In genomic region chr16:68031951-68032350, GRCh38 we compare ENCODE assay signal across 10 cellular contexts. TPM values are rescaled to one million over a fixed set of nuclear protein-coding genes. Genes with fewer than 3 reads are reported as not detected.
DNase-seq lines count a peak whose midpoint lies in the region; ATAC-seq and TF ChIP-seq lines count a peak whose summit lies in the region.
"Had no signal": no experiment of that assay in that cellular context is flagged by ENCODE, and none has a peak within 500 bp of the region (broad histone marks: within the 10 kb centered on the region; RNA-seq: fewer than 3 reads in every experiment).

No MANE protein-coding gene starts in this region.

- H3K4me3 ChIP-seq in GM23338 (no peak overlapping the region), PC-3 (ENCODE audit: low read length) (no peak overlapping the region), colonic mucosa (no peak overlapping the region), sigmoid colon (no peak overlapping the region), Peyer's patch (no peak overlapping the region)

- H3K27me3 Mint-ChIP-seq in GM23338 (ENCODE audit: insufficient read depth, low read depth, poor library complexity) = no peaks in the 10 kb centered on the region

- no peak overlapping the region for H3K4me3 Mint-ChIP-seq in GM23338

- no peak for TF ChIP-seq EP300 in sigmoid colon (IDR thresholded peaks at IDR 0.05)

- H3K4me1 ChIP-seq in GM23338 (ENCODE audit: insufficient read depth) (no peaks in the 10 kb centered on the region), PC-3 (ENCODE audit: insufficient read depth, low read length) (no peaks in the 10 kb centered on the region), colonic mucosa (no peaks in the 10 kb centered on the region), sigmoid colon (no peaks in the 10 kb centered on the region), Peyer's patch (no peaks in the 10 kb centered on the region)

- H3K79me2 ChIP-seq in GM23338 (replicated peaks; ENCODE audit: insufficient read depth) (no peaks in the 10 kb centered on the region), PC-3 (ENCODE audit: low read length) (no peaks in the 10 kb centered on the region)

- H3K36me3 ChIP-seq in GM23338 (ENCODE audit: insufficient read depth) = no peaks in the 10 kb centered on the region
- no peaks in the 10 kb centered on the region; the same call in 1 of the 2 replicates for H3K36me3 ChIP-seq in PC-3 (ENCODE audit: low read depth, low read length)
- H3K36me3 ChIP-seq in colonic mucosa = no peaks in the 10 kb centered on the region
- peaks cover 0 to 14% (median 0%) of the 10 kb centered on the region in 4 donors for H3K36me3 ChIP-seq in sigmoid colon
- H3K36me3 ChIP-seq in Peyer's patch = peaks cover 0 to 3% (median 0%) of the 10 kb centered on the region in 3 donors

- no peaks in the 10 kb centered on the region for H3K27me3 ChIP-seq in GM23338 (ENCODE audit: insufficient read depth)
- H3K27me3 ChIP-seq in PC-3 (ENCODE audit: low read length) = no peaks in the 10 kb centered on the region
- H3K27me3 ChIP-seq in colonic mucosa = no peaks in the 10 kb centered on the region
- no peaks in the 10 kb centered on the region for H3K27me3 ChIP-seq in sigmoid colon
- no peaks in the 10 kb centered on the region for H3K27me3 ChIP-seq in Peyer's patch

- H3K4me1 Mint-ChIP-seq in GM23338 = no peaks in the 10 kb centered on the region

- CTCF ChIA-PET in PC-3 (lab: Charles Lee) = no interaction called here

- intact Hi-C loops in PC-3 (cut with micrococcal nuclease) = no loop called here
- intact Hi-C loops in colonic mucosa (cut with DNase I) = no loop called here
- intact Hi-C loops in sigmoid colon (cut with DNase I) = no loop called here

- peak; percentile 8 for DNase-seq in GM23338 (ENCODE audit: low spot score)
- DNase-seq in PC-3 = peak; percentile 36
- peak; percentile 26 for DNase-seq in colonic mucosa
- peak; percentile 2 for DNase-seq in sigmoid colon
- no peak for DNase-seq in Peyer's patch
- DNase-seq in COLO829 (ENCODE audit: low spot score) = no peak
- DNase-seq in AG08396 (ENCODE audit: low spot score) = no peak
- DNase-seq: activated effector memory CD4-positive, alpha-beta T cell treated with anti-CD3 and anti-CD28 coated beads, Interleukin-2, amount 50 U/mL, for 16 hours; cerebellar nuclear complex; islet precursor cell had no signal

- H3F3A ChIP-seq in GM23338 (replicated peaks; ENCODE audit: low read depth) (no peaks in the 10 kb centered on the region), PC-3 (ENCODE audit: low read length, unreplicated experiment) (no peaks in the 10 kb centered on the region)

- peaks cover 16% of the 10 kb centered on the region for H3K36me3 Mint-ChIP-seq in GM23338 (ENCODE audit: low read depth)

- H3K4me2 ChIP-seq in GM23338 (no peak overlapping the region), PC-3 (ENCODE audit: low read length) (no peak overlapping the region)

- POLR2A ChIA-PET in PC-3 (lab: Charles Lee; ENCODE audit: unreplicated experiment) = no interaction called here

- ATAC-seq in GM23338 (no peak), PC-3 (peak; percentile 67)

- WGBS in sigmoid colon, 2 donors = 56 to 85% methylated on average over 2 of the region's 2 CpGs

- no peak for TF ChIP-seq POLR2A in sigmoid colon (IDR thresholded peaks at IDR 0.05)
- TF ChIP-seq POLR2A in Peyer's patch (IDR thresholded peaks at IDR 0.05) = no peak

- no peaks in the 10 kb centered on the region for H3K9me2 ChIP-seq in GM23338 (ENCODE audit: insufficient read depth)
- H3K9me2 ChIP-seq in PC-3 (replicated peaks; ENCODE audit: low read length) = no peaks in the 10 kb centered on the region

- TF ChIP-seq CTCF in GM23338 (conservative IDR thresholded peaks at IDR 0.05; ENCODE audit: low read depth in 2 of 2) (no peak), PC-3 (conservative IDR thresholded peaks at IDR 0.05; ENCODE audit: low read depth, low read length) (no peak), colonic mucosa (IDR thresholded peaks at IDR 0.05) (no peak), sigmoid colon (IDR thresholded peaks at IDR 0.05) (no peak), Peyer's patch (IDR thresholded peaks at IDR 0.05) (no peak)

- no peaks in the 10 kb centered on the region; the same call in 1 of the 2 replicates for H4K20me1 ChIP-seq in GM23338 (replicated peaks; ENCODE audit: insufficient read depth)
- H4K20me1 ChIP-seq in PC-3 (ENCODE audit: low read length) = no peaks in the 10 kb centered on the region

- H3K27ac Mint-ChIP-seq in GM23338 = no peak overlapping the region

- no TSS peak for BruUV-seq in PC-3 (replicated peaks; lab: Mats Ljungman, UMichigan)

- H3K9ac ChIP-seq in PC-3 (ENCODE audit: low read length) (no peak overlapping the region), colonic mucosa (ENCODE audit: low read depth in 2 of 2, low read length in 2 of 2) (no peak overlapping the region)

- H2AFZ ChIP-seq in GM23338 (no peak overlapping the region), PC-3 (ENCODE audit: low read length) (no peak overlapping the region)

- no peaks in the 10 kb centered on the region for H3K9me3 Mint-ChIP-seq in GM23338

- H3K9me3 ChIP-seq in PC-3 (ENCODE audit: low read length) (no peaks in the 10 kb centered on the region), colonic mucosa (no peaks in the 10 kb centered on the region), sigmoid colon (no peaks in the 10 kb centered on the region), Peyer's patch (no peaks in the 10 kb centered on the region)

- H3K27ac ChIP-seq in GM23338 (ENCODE audit: low read depth) (no peak overlapping the region), PC-3 (ENCODE audit: low read length) (no peak overlapping the region), colonic mucosa (no peak overlapping the region), sigmoid colon (no peak overlapping the region), Peyer's patch (no peak overlapping the region)

TF ChIP-seq in GM23338, 12 proteins besides CTCF, POLR2A, EP300 and RAD21 (continues in another document):
- TF ChIP-seq CREB1 (CRISPR knock-in tag; IDR thresholded peaks at IDR 0.05; ENCODE audit: low read depth) (no peak), ZNF331 (CRISPR knock-in tag; IDR thresholded peaks at IDR 0.05; ENCODE audit: low read depth) (no peak), NANOG (IDR thresholded peaks at IDR 0.05; ENCODE audit: borderline replicate concordance) (no peak), EZH2 (IDR thresholded peaks at IDR 0.05; ENCODE audit: low read depth, unreplicated experiment) (no peak), ZNF114 (CRISPR knock-in tag; IDR thresholded peaks at IDR 0.05) (no peak)

RNA-seq across cellular contexts. Expression of gene DUS2, which starts 8.9 kb away (rescaled TPM):
- 22.4 and 26.4 TPM in 2 replicates for total RNA-seq in GM23338 (2014; rRNA removed; shearing (Covaris generic))
- polyA plus RNA-seq in GM23338 (2016; fragmentation: Nextera tagmentation; extraction: Ambion mirVana) (12.8 and 13.3 TPM in 2 replicates), sigmoid colon (10 to 100 TPM in 1 of 3 donors, 1 to 10 TPM in 2; 6.6 to 17.3 (median 7.4) TPM)
- total RNA-seq in PC-3 (2014; rRNA removed) (19.9 and 21.4 TPM in 2 replicates), colonic mucosa (10 to 100 TPM; 13.1 to 24.6 TPM), sigmoid colon (1 to 10 TPM; 3.6 to 7.3 (median 5.3) TPM), Peyer's patch (10 to 100 TPM; 15.3 to 38.8 (median 21.2) TPM)

RNA-seq across cellular contexts. Expression of gene DDX28, which starts 8.9 kb away (rescaled TPM):
- 18.0 and 23.8 TPM in 2 replicates for total RNA-seq in GM23338 (2014; rRNA removed; shearing (Covaris generic))
- 11.9 and 12.2 TPM in 2 replicates for polyA plus RNA-seq in GM23338 (2016; fragmentation: Nextera tagmentation; extraction: Ambion mirVana)
- 13.4 and 16.6 TPM in 2 replicates for total RNA-seq in PC-3 (2014; rRNA removed)
- 10 to 100 TPM in 1 of 2 donors, 1 to 10 TPM in 1; 6.8 to 10.7 TPM for total RNA-seq in colonic mucosa
- total RNA-seq in sigmoid colon = 1 to 10 TPM; 5.0 to 6.9 (median 5.8) TPM
- 10 to 100 TPM in 1 of 3 donors, 1 to 10 TPM in 2; 3.0 to 12.8 (median 5.1) TPM for polyA plus RNA-seq in sigmoid colon
- total RNA-seq in Peyer's patch = 1 to 10 TPM; 3.4 to 6.7 (median 4.1) TPM

RNA-seq across cellular contexts. Expression of gene DPEP2NB, which starts 16.2 kb away (rescaled TPM):
- not detected in 2 replicates for total RNA-seq in GM23338 (2014; rRNA removed; shearing (Covaris generic))
- polyA plus RNA-seq in GM23338 (2016; fragmentation: Nextera tagmentation; extraction: Ambion mirVana) (0.19 TPM in 1 of 2 replicates, not detected in the other), sigmoid colon (not detected)
- total RNA-seq in PC-3 (2014; rRNA removed) (not detected in 2 replicates), colonic mucosa (not detected), sigmoid colon (not detected), Peyer's patch (not detected)

RNA-seq across cellular contexts. Expression of gene DPEP2, which starts 32.7 kb away (rescaled TPM):
- not detected in 2 replicates for total RNA-seq in GM23338 (2014; rRNA removed; shearing (Covaris generic))
- polyA plus RNA-seq in GM23338 (2016; fragmentation: Nextera tagmentation; extraction: Ambion mirVana) (0.09 TPM in 1 of 2 replicates, not detected in the other), sigmoid colon (10 to 100 TPM in 1 of 3 donors, 1 to 10 TPM in 1, under 1 TPM in 1; 0.69 to 11.9 (median 1.2) TPM)
- total RNA-seq in PC-3 (2014; rRNA removed) (not detected in 2 replicates), colonic mucosa (under 1 TPM; 0.88 to 0.96 TPM), sigmoid colon (1 to 10 TPM; 2.1 to 3.9 (median 3.1) TPM), Peyer's patch (10 to 100 TPM in 2 of 4 donors, 1 to 10 TPM in 2; 1.1 to 12.4 (median 6.6) TPM)

RNA-seq across cellular contexts. Expression of gene DPEP3, which starts 51.7 kb away (rescaled TPM):
- 7.9 and 18.4 TPM in 2 replicates for total RNA-seq in GM23338 (2014; rRNA removed; shearing (Covaris generic))
- 8.8 and 11.1 TPM in 2 replicates for polyA plus RNA-seq in GM23338 (2016; fragmentation: Nextera tagmentation; extraction: Ambion mirVana)
- not detected in 2 replicates for total RNA-seq in PC-3 (2014; rRNA removed)
- not detected for total RNA-seq in colonic mucosa
- under 1 TPM in 1 of 4 donors, not detected in 3; 0.27 TPM for total RNA-seq in sigmoid colon
- polyA plus RNA-seq in sigmoid colon = under 1 TPM in 2 of 3 donors, not detected in 1; 0.09 to 0.46 TPM
- not detected for total RNA-seq in Peyer's patch

Comparison
In these comparisons a context has a peak if more than half of its experiments do, and no peak if none do; other contexts are left out.
1. DNase-seq: peak in GM23338 (single experiment), PC-3 (single experiment), colonic mucosa (single experiment) and sigmoid colon (single experiment); none in Peyer's patch (0 of 3), COLO829 (single experiment) and AG08396 (single experiment).